ENCODE assay signal across 18 cellular contexts in genomic region chr12:51960890-51961289, GRCh38. TPM values are rescaled to one million over a fixed set of nuclear protein-coding genes. Genes with fewer than 3 reads are reported as not detected.
DNase-seq lines count a peak whose midpoint lies in the region; ATAC-seq, FAIRE-seq and TF ChIP-seq lines count a peak whose summit lies in the region.
"Had no signal": no experiment of that assay in that cellular context is flagged by ENCODE, and none has a peak within 500 bp of the region (broad histone marks: within the 10 kb centered on the region; RNA-seq: fewer than 3 reads in every experiment).

No MANE protein-coding gene starts in this region.

- TF ChIP-seq CTCF in CD4-positive, alpha-beta T cell (IDR thresholded peaks at IDR 0.05) = no peak
- no peak for TF ChIP-seq CTCF in coronary artery (IDR thresholded peaks at IDR 0.05)
- no peak for TF ChIP-seq CTCF in mesothelial cell of epicardium (IDR thresholded peaks at IDR 0.05; ENCODE audit: unreplicated experiment)

- WGBS in small intestine, 3 donors = 39 to 67% (median 45%) methylated on average over 6 of the region's 6 CpGs

- DNase-seq in CD4-positive, alpha-beta T cell = no peak
- DNase-seq in coronary artery (ENCODE audit: low spot score) = peak; percentile 38
- DNase-seq in mesothelial cell of epicardium (ENCODE audit: low spot score in 2 of 2, unreplicated experiment in 2 of 2) = no peak
- DNase-seq in small intestine = peak; percentile 52
- no peak for DNase-seq in COR-L47 (lab: John Stamatoyannopoulos, UW)
- DNase-seq in NCI-H446 (lab: John Stamatoyannopoulos, UW) = no peak
- DNase-seq in activated naive CD4-positive, alpha-beta T cell treated with anti-CD3 and anti-CD28 coated beads, Interleukin-2, amount 50 U/mL, for 72 hours (ENCODE audit: low spot score in 2 of 2) = no peak
- DNase-seq: DMS153, EL, H7, NCI-H1417, NCI-H187 treated with DMSO at 0.1 percent for 48 hours, PC-9, SJCRH30 had no signal

- no peak for ATAC-seq in CD4-positive, alpha-beta T cell (ENCODE audit: poor library complexity)
- no peak for ATAC-seq in GM21381 (IDR thresholded peaks at IDR 0.05; ENCODE audit: unreplicated experiment)
- ATAC-seq in activated naive CD4-positive, alpha-beta T cell treated with anti-CD3 and anti-CD28 coated beads, Interleukin-2, amount 50 U/mL, for 72 hours = no peak

- intact Hi-C loops in CD4-positive, alpha-beta T cell (cut with DNase I, micrococcal nuclease) = loop anchor here in 1 of 2 experiments (2.0 kb wide), 1 partner anchor 14 kb away; no protein-coding TSS in a partner anchor

- H3K36me3 Mint-ChIP-seq in CD4-positive, alpha-beta T cell (ENCODE audit: low read depth) = peaks cover 28% of the 10 kb centered on the region
- peaks cover 30% of the 10 kb centered on the region for H3K36me3 Mint-ChIP-seq in mesothelial cell of epicardium
- H3K36me3 Mint-ChIP-seq in activated naive CD4-positive, alpha-beta T cell treated with anti-CD3 and anti-CD28 coated beads, Interleukin-2, amount 50 U/mL, for 72 hours = peaks cover 5 to 11% of the 10 kb centered on the region in 2 donors

- peak overlapping the region; percentile 16 for H3K27ac ChIP-seq in CD4-positive, alpha-beta T cell (ENCODE audit: low read depth, low read length)
- H3K27ac ChIP-seq in coronary artery (no peak overlapping the region), small intestine (ENCODE audit: low read depth in 1 of 2, low read length in 1 of 2) (peak overlapping the region; percentile 24 to 38)
- H3K27ac ChIP-seq: BLaER1 treated with 17β-estradiol and CSF1 and Interleukin-3, amounts not matched to agents 10 nM and 100 nM; PC-9; SJCRH30 had no signal

- H3K4me1 Mint-ChIP-seq in CD4-positive, alpha-beta T cell (ENCODE audit: low read depth) = peaks cover 61% of the 10 kb centered on the region
- peaks cover 20% of the 10 kb centered on the region for H3K4me1 Mint-ChIP-seq in mesothelial cell of epicardium

- H3K4me3 ChIP-seq in coronary artery = no peak overlapping the region
- H3K4me3 ChIP-seq in small intestine (ENCODE audit: low read depth in 1 of 2, low read length in 2 of 2) = no peak overlapping the region
- H3K4me3 ChIP-seq: BLaER1 treated with 17β-estradiol and CSF1 and Interleukin-3, amounts not matched to agents 10 nM and 100 nM; PC-9; SJCRH30 had no signal

- no peaks in the 10 kb centered on the region for H3K9me3 ChIP-seq in CD4-positive, alpha-beta T cell (ENCODE audit: control insufficient read depth, low read length)
- no peaks in the 10 kb centered on the region for H3K9me3 ChIP-seq in small intestine (ENCODE audit: control insufficient read depth, low read depth)
- H3K9me3 ChIP-seq: SJCRH30 had no signal

- CTCF ChIA-PET in CD4-positive, alpha-beta T cell (lab: Charles Lee) = interaction anchor here (3.7 kb wide), 1 partner anchor 10 kb away, joined by 13 read pairs; no protein-coding TSS in a partner anchor

- no peaks in the 10 kb centered on the region for H3K27me3 Mint-ChIP-seq in CD4-positive, alpha-beta T cell
- H3K27me3 Mint-ChIP-seq in mesothelial cell of epicardium (ENCODE audit: low read depth) = no peaks in the 10 kb centered on the region

- H3K27me3 ChIP-seq in CD4-positive, alpha-beta T cell (ENCODE audit: control insufficient read depth, insufficient read depth, low read length) = no peaks in the 10 kb centered on the region
- no peaks in the 10 kb centered on the region for H3K27me3 ChIP-seq in small intestine (ENCODE audit: control insufficient read depth in 2 of 2, insufficient read depth in 2 of 2, low read length in 2 of 2)
- H3K27me3 ChIP-seq: BLaER1 treated with 17β-estradiol and CSF1 and Interleukin-3, amounts not matched to agents 10 nM and 100 nM; SJCRH30 had no signal

- H3K36me3 ChIP-seq in small intestine (ENCODE audit: control insufficient read depth in 2 of 2, insufficient read depth in 2 of 2, low read length in 2 of 2) = no peaks in the 10 kb centered on the region

- POLR2A ChIA-PET in CD4-positive, alpha-beta T cell (lab: Charles Lee) = interaction anchor here (2.5 kb wide), 1 partner anchor 10 kb away, joined by 19 read pairs; no protein-coding TSS in a partner anchor

- H3K27ac Mint-ChIP-seq in CD4-positive, alpha-beta T cell = peak overlapping the region; percentile 63
- peak overlapping the region; percentile 14 for H3K27ac Mint-ChIP-seq in mesothelial cell of epicardium
- no peak overlapping the region for H3K27ac Mint-ChIP-seq in activated naive CD4-positive, alpha-beta T cell treated with anti-CD3 and anti-CD28 coated beads, Interleukin-2, amount 50 U/mL, for 72 hours

- no peaks in the 10 kb centered on the region for H3K9me3 Mint-ChIP-seq in CD4-positive, alpha-beta T cell
- peaks cover 15% of the 10 kb centered on the region for H3K9me3 Mint-ChIP-seq in mesothelial cell of epicardium
- H3K9me3 Mint-ChIP-seq in activated naive CD4-positive, alpha-beta T cell treated with anti-CD3 and anti-CD28 coated beads, Interleukin-2, amount 50 U/mL, for 72 hours = no peaks in the 10 kb centered on the region
- H3K9me3 Mint-ChIP-seq: IgD-negative memory B cell had no signal

- peaks cover 5 to 13% of the 10 kb centered on the region in 2 donors for H3K4me1 ChIP-seq in small intestine (ENCODE audit: control insufficient read depth in 2 of 2, insufficient read depth in 1 of 2, low read depth in 1 of 2, low read length in 1 of 2)
- H3K4me1 ChIP-seq: SJCRH30 had no signal

- H3K4me3 Mint-ChIP-seq in CD4-positive, alpha-beta T cell = peak overlapping the region; percentile 10
- no peak overlapping the region for H3K4me3 Mint-ChIP-seq in mesothelial cell of epicardium
- H3K4me3 Mint-ChIP-seq: IgD-negative memory B cell had no signal

- FAIRE-seq in small intestine (lab: Jason Lieb, UNC) = no peak
- FAIRE-seq: A204.1 had no signal

RNA-seq across cellular contexts. Expression of gene ACVR1B, which starts 9.4 kb away (rescaled TPM):
- total RNA-seq in CD4-positive, alpha-beta T cell = 10 to 100 TPM; 14.2 to 14.5 TPM
- total RNA-seq in mesothelial cell of epicardium = 31.2 to 31.3 TPM (median 31.2 TPM) in 3 replicates
- polyA plus RNA-seq in small intestine = 10 to 100 TPM; 11.6 to 27.9 (median 15.0) TPM
- 1 to 10 TPM; 5.2 to 9.0 TPM for total RNA-seq in activated naive CD4-positive, alpha-beta T cell treated with anti-CD3 and anti-CD28 coated beads, Interleukin-2, amount 50 U/mL, for 72 hours

RNA-seq across cellular contexts. Expression of gene TAMALIN, which starts 45.9 kb away (rescaled TPM):
- 100 to 1,000 TPM; 495 to 525 TPM for total RNA-seq in CD4-positive, alpha-beta T cell
- 20.3 to 24.3 TPM (median 22.0 TPM) in 3 replicates for total RNA-seq in mesothelial cell of epicardium
- 10 to 100 TPM in 2 of 3 donors, 1 to 10 TPM in 1; 3.8 to 32.5 (median 13.2) TPM for polyA plus RNA-seq in small intestine
- total RNA-seq in activated naive CD4-positive, alpha-beta T cell treated with anti-CD3 and anti-CD28 coated beads, Interleukin-2, amount 50 U/mL, for 72 hours = 10 to 100 TPM in 1 of 2 donors, 1 to 10 TPM in 1; 9.9 to 32.9 TPM
- total RNA-seq: PC-9 had no signal

RNA-seq across cellular contexts. Expression of gene ACVRL1, which starts 53.6 kb away (rescaled TPM):
- total RNA-seq in CD4-positive, alpha-beta T cell = not detected
- 0.16 TPM in 1 of 3 replicates, not detected in the others for total RNA-seq in mesothelial cell of epicardium
- 10 to 100 TPM in 1 of 3 donors, 1 to 10 TPM in 1, under 1 TPM in 1; 0.89 to 44.2 (median 4.6) TPM for polyA plus RNA-seq in small intestine
- not detected for total RNA-seq in activated naive CD4-positive, alpha-beta T cell treated with anti-CD3 and anti-CD28 coated beads, Interleukin-2, amount 50 U/mL, for 72 hours
- total RNA-seq: PC-9 had no signal
- polyA plus RNA-seq: IgD-negative memory B cell had no signal

Comparison
In these comparisons a context has a peak if more than half of its experiments do, and no peak if none do; other contexts are left out.
1. DNase-seq: peak in coronary artery (single experiment) and small intestine (single experiment); none in CD4-positive, alpha-beta T cell (0 of 10), mesothelial cell of epicardium (0 of 2), COR-L47 (single experiment), NCI-H446 (0 of 2) and activated naive CD4-positive, alpha-beta T cell treated with anti-CD3 and anti-CD28 coated beads, Interleukin-2, amount 50 U/mL, for 72 hours (0 of 2).
2. H3K27ac ChIP-seq: peak in CD4-positive, alpha-beta T cell (single experiment) and small intestine (2 of 2); none in coronary artery (0 of 2).
3. H3K27ac Mint-ChIP-seq: peak in CD4-positive, alpha-beta T cell (single experiment) and mesothelial cell of epicardium (single experiment); none in activated naive CD4-positive, alpha-beta T cell treated with anti-CD3 and anti-CD28 coated beads, Interleukin-2, amount 50 U/mL, for 72 hours (0 of 2).
4. RNA of gene TAMALIN, which starts 45.9 kb away (total RNA-seq): 495 to 525 TPM in CD4-positive, alpha-beta T cell; 9.9 to 32.9 TPM in activated naive CD4-positive, alpha-beta T cell treated with anti-CD3 and anti-CD28 coated beads, Interleukin-2, amount 50 U/mL, for 72 hours and 20.3 to 24.3 TPM in mesothelial cell of epicardium; every median in the first group is over 10 times any median in the second.